In the genomic region with DNA sequence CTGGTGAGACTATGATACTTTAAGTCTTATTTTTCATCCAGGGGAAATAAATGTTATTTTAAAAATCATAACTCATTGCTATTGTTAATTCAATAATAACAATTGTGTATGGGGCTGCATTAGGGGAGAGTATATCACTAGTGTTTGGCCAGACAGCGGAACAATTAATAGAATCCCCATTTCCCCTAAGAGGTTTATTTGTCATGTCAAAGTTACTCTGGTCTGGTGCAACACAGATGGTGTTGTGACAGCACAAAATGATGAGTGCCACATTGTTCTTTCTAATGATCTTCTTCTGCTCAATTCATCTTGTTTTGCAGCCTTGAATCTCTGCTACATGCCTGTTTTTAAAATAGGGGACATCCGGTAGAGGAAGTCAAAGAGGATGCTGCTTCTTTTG, we compare ENCODE assay signal across 19 cellular contexts.
A peak's percentile ranks its signal among the peaks of the same experiment; 100 is the strongest.
DNase-seq lines count a peak whose midpoint lies in the region; TF ChIP-seq lines count a peak whose summit lies in the region.
"Had no signal": no experiment of that assay in that cellular context is flagged by ENCODE, and none has a peak within 500 bp of the region (broad histone marks: within the 10 kb centered on the region; RNA-seq: fewer than 3 reads in every experiment).

No MANE protein-coding gene starts in this region.

- H3K4me1 ChIP-seq in HUES6 (ENCODE audit: control insufficient read depth, insufficient read depth, low read length) (peaks cover 19% of the 10 kb centered on the region), endodermal cell (ENCODE audit: control insufficient read depth, insufficient read depth, low read length) (peaks cover 7% of the 10 kb centered on the region)

- no peak overlapping the region for H2AFZ ChIP-seq in neural cell (ENCODE audit: low read depth, low read length)

- no peaks in the 10 kb centered on the region for H3F3A ChIP-seq in neural cell (ENCODE audit: insufficient read depth, low read length, poor library complexity, severe bottlenecking)

- H3K36me3 ChIP-seq in HUES6 (ENCODE audit: control insufficient read depth, insufficient read depth, low read length), result no peaks in the 10 kb centered on the region
- no peaks in the 10 kb centered on the region for H3K36me3 ChIP-seq in endodermal cell (ENCODE audit: control insufficient read depth, insufficient read depth, low read length)
- H3K36me3 ChIP-seq in neural cell (ENCODE audit: insufficient read depth, low read length), result no peaks in the 10 kb centered on the region
- H3K36me3 ChIP-seq: SJCRH30 had no signal

- H3K9me3 Mint-ChIP-seq in endodermal cell, result no peaks in the 10 kb centered on the region
- no peaks in the 10 kb centered on the region for H3K9me3 Mint-ChIP-seq in activated T-cell treated with anti-CD3 and anti-CD28 coated beads, Interleukin-2, amount 50 U/mL, for 24 hours

- H3K9me3 ChIP-seq in HUES6 (ENCODE audit: control insufficient read depth, insufficient read depth, low read depth, low read length) (peaks cover 2% of the 10 kb centered on the region; the same call in 1 of the 2 replicates), endodermal cell (ENCODE audit: control insufficient read depth, low read length) (no peaks in the 10 kb centered on the region), neural cell (ENCODE audit: low read length) (no peaks in the 10 kb centered on the region)
- H3K9me3 ChIP-seq: SJCRH30 had no signal

- peak overlapping the region; percentile 9 for H3K27ac Mint-ChIP-seq in endodermal cell
- H3K27ac Mint-ChIP-seq in activated T-cell treated with anti-CD3 and anti-CD28 coated beads, Interleukin-2, amount 50 U/mL, for 24 hours, result no peak overlapping the region
- H3K27ac Mint-ChIP-seq: B cell, IgD-negative memory B cell, T-cell had no signal

- no peak for TF ChIP-seq EP300 in neural cell (conservative IDR thresholded peaks at IDR 0.05; ENCODE audit: poor library complexity, severe bottlenecking)

- H3K9ac ChIP-seq in HUES6 (ENCODE audit: low read length) (no peak overlapping the region), endodermal cell (ENCODE audit: extremely low read depth, low read length, poor library complexity, severe bottlenecking) (no peak overlapping the region), neural cell (ENCODE audit: low read length) (no peak overlapping the region)
- H3K9ac ChIP-seq: KMS-11 had no signal

- H4K20me1 ChIP-seq in neural cell (ENCODE audit: insufficient read depth), result no peaks in the 10 kb centered on the region

- TF ChIP-seq CTCF in endodermal cell (conservative IDR thresholded peaks at IDR 0.05) (no peak), neural cell (IDR thresholded peaks at IDR 0.05; ENCODE audit: poor library complexity, severe bottlenecking) (no peak)

- peak; percentile 25 for DNase-seq in NCI-H82 treated with DMSO at 0.1 percent for 48 hours (lab: John Stamatoyannopoulos, UW; ENCODE audit: unreplicated experiment)
- no peak for DNase-seq in endodermal cell
- DNase-seq in activated CD4-positive, alpha-beta T cell treated with anti-CD3 and anti-CD28 coated beads for 1 hour, result no peak
- no peak for DNase-seq in NCI-H2227 treated with DMSO at 0.1 percent for 48 hours (lab: John Stamatoyannopoulos, UW)
- no peak for DNase-seq in activated T-cell treated with anti-CD3 and anti-CD28 coated beads, Interleukin-2, amount 50 U/mL, for 24 hours
- DNase-seq: DMS153; DND-41; MM.1S; NCI-H2029 treated with DMSO at 0.1 percent for 48 hours; NCI-H524; NCI-H748 treated with DMSO at 0.1 percent for 48 hours; NK-92 treated with Interleukin-12 subunit alpha and Interleukin-12 subunit beta, amount 100 ng/mL, for 24 hours; T-cell had no signal

- no peak overlapping the region for H3K4me3 Mint-ChIP-seq in endodermal cell
- no peak overlapping the region for H3K4me3 Mint-ChIP-seq in activated T-cell treated with anti-CD3 and anti-CD28 coated beads, Interleukin-2, amount 50 U/mL, for 24 hours
- H3K4me3 Mint-ChIP-seq: B cell, IgD-negative memory B cell, T-cell had no signal

- H3K27me3 ChIP-seq in HUES6 (ENCODE audit: control insufficient read depth, insufficient read depth, low read length) (no peaks in the 10 kb centered on the region), endodermal cell (ENCODE audit: control insufficient read depth, insufficient read depth, low read length, poor library complexity, severe bottlenecking) (no peaks in the 10 kb centered on the region), neural cell (ENCODE audit: insufficient read depth, low read depth, low read length) (no peaks in the 10 kb centered on the region)
- H3K27me3 ChIP-seq: SJCRH30 had no signal

- no peak overlapping the region for H3K4me2 ChIP-seq in neural cell (ENCODE audit: low read length)
- H3K4me2 ChIP-seq: KMS-11 had no signal

- no peaks in the 10 kb centered on the region for H3K36me3 Mint-ChIP-seq in endodermal cell (ENCODE audit: low read depth)
- no peaks in the 10 kb centered on the region for H3K36me3 Mint-ChIP-seq in activated T-cell treated with anti-CD3 and anti-CD28 coated beads, Interleukin-2, amount 50 U/mL, for 24 hours (ENCODE audit: low read depth)
- H3K36me3 Mint-ChIP-seq: IgD-negative memory B cell, T-cell had no signal

- H3K4me3 ChIP-seq in HUES6 (ENCODE audit: low read depth, low read length), result no peak overlapping the region
- H3K4me3 ChIP-seq in endodermal cell (ENCODE audit: low read length), result no peak overlapping the region
- H3K4me3 ChIP-seq in neural cell (ENCODE audit: low read length), result no peak overlapping the region
- H3K4me3 ChIP-seq: SJCRH30 had no signal

- H3K27me3 Mint-ChIP-seq in endodermal cell (ENCODE audit: insufficient read depth), result no peaks in the 10 kb centered on the region
- no peaks in the 10 kb centered on the region for H3K27me3 Mint-ChIP-seq in activated T-cell treated with anti-CD3 and anti-CD28 coated beads, Interleukin-2, amount 50 U/mL, for 24 hours
- H3K27me3 Mint-ChIP-seq: B cell, IgD-negative memory B cell, T-cell had no signal

- H3K27ac ChIP-seq in HUES6 (ENCODE audit: low read depth, low read length) (peak overlapping the region; percentile 80; the same call in 1 of the 2 replicates), endodermal cell (ENCODE audit: low read depth, low read length) (no peak overlapping the region), neural cell (ENCODE audit: low read length) (no peak overlapping the region)
- H3K27ac ChIP-seq: KMS-11, SJCRH30 had no signal

- H3K4me1 Mint-ChIP-seq in endodermal cell, result peaks cover 14% of the 10 kb centered on the region
- H3K4me1 Mint-ChIP-seq in activated T-cell treated with anti-CD3 and anti-CD28 coated beads, Interleukin-2, amount 50 U/mL, for 24 hours (ENCODE audit: low read depth), result no peaks in the 10 kb centered on the region
- H3K4me1 Mint-ChIP-seq: B cell, IgD-negative memory B cell, T-cell had no signal

- 98 to 100% methylated on average over 1 to 2 of the region's 2 CpGs for WGBS in endodermal cell (ENCODE audit: insufficient coverage in 1 of 2, insufficient read length in 1 of 2), 2 experiments

- no peaks in the 10 kb centered on the region for H3K79me2 ChIP-seq in neural cell (replicated peaks; ENCODE audit: insufficient read depth, low read length)

- TF ChIP-seq RAD21 in neural cell (conservative IDR thresholded peaks at IDR 0.05), result no peak

- no peaks in the 10 kb centered on the region for H3K9me2 ChIP-seq in neural cell (ENCODE audit: insufficient read depth, low read length)

TF ChIP-seq in neural cell, 6 proteins besides CTCF, POLR2A, EP300 and RAD21:
- TF ChIP-seq MXI1 (conservative IDR thresholded peaks at IDR 0.05; ENCODE audit: poor library complexity, severe bottlenecking) (no peak), POLR2AphosphoS5 (IDR thresholded peaks at IDR 0.05) (peak; percentile 37)
